In the genomic region with DNA sequence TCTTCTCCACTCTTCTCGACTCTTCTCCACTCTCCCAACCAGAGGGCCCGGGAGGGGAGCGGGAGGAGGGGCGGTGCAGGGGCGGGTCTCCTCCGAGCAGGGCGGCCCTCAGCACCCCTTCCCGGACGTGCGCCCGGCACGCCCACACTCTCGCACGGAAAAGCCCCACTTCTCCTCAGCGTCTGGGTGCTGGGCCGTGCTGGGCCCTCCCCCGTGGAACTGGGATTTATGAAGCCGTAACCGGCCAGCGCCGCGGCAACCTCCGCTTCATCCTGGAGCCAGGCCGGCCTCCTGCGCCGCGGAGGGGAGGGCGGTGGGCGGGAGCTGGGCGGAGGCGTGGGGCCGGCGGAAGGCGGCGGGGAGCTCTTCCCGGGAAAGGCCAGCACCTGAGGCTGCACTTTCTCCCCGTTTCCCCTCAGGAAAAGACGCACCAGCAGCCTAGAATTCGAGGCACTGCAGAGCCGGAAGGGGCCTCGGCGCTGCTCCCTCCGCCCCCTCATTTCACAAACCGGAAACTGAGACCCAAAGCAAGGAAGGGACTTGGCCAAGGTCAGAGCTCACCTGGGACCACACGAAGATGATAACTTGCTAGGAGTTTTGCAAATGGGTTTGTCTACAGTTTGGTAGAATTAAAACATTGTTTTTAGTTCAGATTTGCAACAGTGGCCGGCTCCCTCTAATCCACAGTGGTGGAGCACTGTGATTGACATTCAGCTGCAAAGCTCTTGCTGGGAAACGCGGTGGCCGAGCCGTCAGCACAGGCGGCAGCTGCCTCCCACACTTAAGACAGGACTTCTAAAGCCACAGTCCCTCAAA, we compare ENCODE assay signal across 8 cellular contexts. TPM values are rescaled to one million over a fixed set of nuclear protein-coding genes. Genes with fewer than 3 reads are reported as not detected.
A peak's percentile ranks its signal among the peaks of the same experiment; 100 is the strongest.
DNase-seq lines count a peak whose midpoint lies in the region; ATAC-seq and TF ChIP-seq lines count a peak whose summit lies in the region.

No MANE protein-coding gene starts in this region.

- H3K4me1 Mint-ChIP-seq in IgD-negative memory B cell (peaks cover 5 to 17% (median 10%) of the 10 kb centered on the region in 3 donors), WTC11 (peaks cover 54% of the 10 kb centered on the region)

- peak overlapping the region; percentile 74 for H3K4me3 ChIP-seq in choroid plexus epithelial cell (ENCODE audit: low read depth, low read length)

- DNase-seq in COLO668 (lab: John Stamatoyannopoulos, UW; ENCODE audit: unreplicated experiment) (peak; percentile 70), WTC11 (ENCODE audit: low spot score) (peak; percentile 75), choroid plexus epithelial cell (ENCODE audit: low read depth) (peak; percentile 67), left lobe of liver (ENCODE audit: low spot score) (peak; percentile 60)
- DNase-seq in stimulated activated CD4-positive, alpha-beta T cell treated with anti-CD3 and anti-CD28 coated beads, TNF-alpha, amount 100 ng/mL, for 1 hour (ENCODE audit: low read depth in 3 of 3, low spot score in 1 of 3), result peak in 2 of 3 donors; percentile 24 to 25
- no peak for DNase-seq in NK-92 treated with Interleukin-12 subunit alpha and Interleukin-12 subunit beta, amount 100 ng/mL, for 24 hours (lab: John Stamatoyannopoulos, UW)

- ATAC-seq in GM21447 (IDR thresholded peaks at IDR 0.05; ENCODE audit: unreplicated experiment) (peak; percentile 72), WTC11 (peak; percentile 39), left lobe of liver (peak; percentile 85)

- POLR2A ChIA-PET in WTC11 (lab: Charles Lee), result interaction anchor here (0.6 to 1.3 kb wide), 3 partner anchors 12 to 23 kb away, joined by 3 read pairs; no protein-coding TSS in a partner anchor

- H3K4me3 Mint-ChIP-seq in IgD-negative memory B cell (peak overlapping the region; percentile 87 to 97 (median 92)), WTC11 (peak overlapping the region; percentile 84)

- H3K27ac Mint-ChIP-seq in IgD-negative memory B cell, result peak overlapping the region; percentile 6 to 79 (median 10)
- H3K27ac Mint-ChIP-seq in WTC11, result peak overlapping the region; percentile 94

- H3K9me3 Mint-ChIP-seq in IgD-negative memory B cell (no peaks in the 10 kb centered on the region), WTC11 (no peaks in the 10 kb centered on the region)

- peaks cover 8% of the 10 kb centered on the region for H3K27me3 Mint-ChIP-seq in IgD-negative memory B cell
- H3K27me3 Mint-ChIP-seq in WTC11 (ENCODE audit: low read depth), result peaks cover 3% of the 10 kb centered on the region

- H3K36me3 Mint-ChIP-seq in IgD-negative memory B cell, result no peaks in the 10 kb centered on the region
- H3K36me3 Mint-ChIP-seq in WTC11, result no peaks in the 10 kb centered on the region; the same call in 1 of the 2 replicates

- TF ChIP-seq CTCF in WTC11 (IDR thresholded peaks at IDR 0.05), result no peak
- no peak for TF ChIP-seq CTCF in choroid plexus epithelial cell (conservative IDR thresholded peaks at IDR 0.05; ENCODE audit: low read depth, low read length)

- CTCF ChIA-PET in WTC11 (lab: Charles Lee), result interaction anchor here (0.7 to 2.9 kb wide), 15 partner anchors 9 to 109 kb away, joined by 3 to 30 read pairs (median 4); partner anchors contain the start of gene JAM3

TF ChIP-seq in WTC11, 78 proteins besides CTCF, POLR2A, EP300 and RAD21 (continues in another document):
- TF ChIP-seq GABPB1 (CRISPR knock-in tag; IDR thresholded peaks at IDR 0.05) (no peak), ZNF121 (CRISPR knock-in tag; IDR thresholded peaks at IDR 0.05) (no peak), TCF7 (CRISPR knock-in tag; IDR thresholded peaks at IDR 0.05; ENCODE audit: low read depth) (no peak), NFE2L1 (CRISPR knock-in tag; IDR thresholded peaks at IDR 0.05) (no peak), ZNF423 (CRISPR knock-in tag; IDR thresholded peaks at IDR 0.05) (no peak), FOXJ3 (CRISPR knock-in tag; IDR thresholded peaks at IDR 0.05; ENCODE audit: borderline replicate concordance) (no peak), RORB (CRISPR knock-in tag; IDR thresholded peaks at IDR 0.05) (no peak), OVOL2 (CRISPR knock-in tag; IDR thresholded peaks at IDR 0.05; ENCODE audit: borderline replicate concordance) (no peak), TP53 (CRISPR knock-in tag; IDR thresholded peaks at IDR 0.05) (no peak), FOXP1 (CRISPR knock-in tag; IDR thresholded peaks at IDR 0.05; ENCODE audit: borderline replicate concordance) (no peak), JUN (CRISPR knock-in tag; IDR thresholded peaks at IDR 0.05) (no peak), NR1H2 (CRISPR knock-in tag; IDR thresholded peaks at IDR 0.05) (no peak)
- TF ChIP-seq, protein P1, sequence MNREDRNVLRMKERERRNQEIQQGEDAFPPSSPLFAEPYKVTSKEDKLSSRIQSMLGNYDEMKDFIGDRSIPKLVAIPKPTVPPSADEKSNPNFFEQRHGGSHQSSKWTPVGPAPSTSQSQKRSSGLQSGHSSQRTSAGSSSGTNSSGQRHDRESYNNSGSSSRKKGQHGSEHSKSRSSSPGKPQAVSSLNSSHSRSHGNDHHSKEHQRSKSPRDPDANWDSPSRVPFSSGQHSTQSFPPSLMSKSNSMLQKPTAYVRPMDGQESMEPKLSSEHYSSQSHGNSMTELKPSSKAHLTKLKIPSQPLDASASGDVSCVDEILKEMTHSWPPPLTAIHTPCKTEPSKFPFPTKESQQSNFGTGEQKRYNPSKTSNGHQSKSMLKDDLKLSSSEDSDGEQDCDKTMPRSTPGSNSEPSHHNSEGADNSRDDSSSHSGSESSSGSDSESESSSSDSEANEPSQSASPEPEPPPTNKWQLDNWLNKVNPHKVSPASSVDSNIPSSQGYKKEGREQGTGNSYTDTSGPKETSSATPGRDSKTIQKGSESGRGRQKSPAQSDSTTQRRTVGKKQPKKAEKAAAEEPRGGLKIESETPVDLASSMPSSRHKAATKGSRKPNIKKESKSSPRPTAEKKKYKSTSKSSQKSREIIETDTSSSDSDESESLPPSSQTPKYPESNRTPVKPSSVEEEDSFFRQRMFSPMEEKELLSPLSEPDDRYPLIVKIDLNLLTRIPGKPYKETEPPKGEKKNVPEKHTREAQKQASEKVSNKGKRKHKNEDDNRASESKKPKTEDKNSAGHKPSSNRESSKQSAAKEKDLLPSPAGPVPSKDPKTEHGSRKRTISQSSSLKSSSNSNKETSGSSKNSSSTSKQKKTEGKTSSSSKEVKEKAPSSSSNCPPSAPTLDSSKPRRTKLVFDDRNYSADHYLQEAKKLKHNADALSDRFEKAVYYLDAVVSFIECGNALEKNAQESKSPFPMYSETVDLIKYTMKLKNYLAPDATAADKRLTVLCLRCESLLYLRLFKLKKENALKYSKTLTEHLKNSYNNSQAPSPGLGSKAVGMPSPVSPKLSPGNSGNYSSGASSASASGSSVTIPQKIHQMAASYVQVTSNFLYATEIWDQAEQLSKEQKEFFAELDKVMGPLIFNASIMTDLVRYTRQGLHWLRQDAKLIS (CRISPR knock-in tag; IDR thresholded peaks at IDR 0.05; ENCODE audit: borderline replicate concordance), result no peak
- TF ChIP-seq, protein P2, sequence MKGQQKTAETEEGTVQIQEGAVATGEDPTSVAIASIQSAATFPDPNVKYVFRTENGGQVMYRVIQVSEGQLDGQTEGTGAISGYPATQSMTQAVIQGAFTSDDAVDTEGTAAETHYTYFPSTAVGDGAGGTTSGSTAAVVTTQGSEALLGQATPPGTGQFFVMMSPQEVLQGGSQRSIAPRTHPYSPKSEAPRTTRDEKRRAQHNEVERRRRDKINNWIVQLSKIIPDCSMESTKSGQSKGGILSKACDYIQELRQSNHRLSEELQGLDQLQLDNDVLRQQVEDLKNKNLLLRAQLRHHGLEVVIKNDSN (CRISPR knock-in tag; IDR thresholded peaks at IDR 0.05), result no peak
- TF ChIP-seq, protein P3, sequence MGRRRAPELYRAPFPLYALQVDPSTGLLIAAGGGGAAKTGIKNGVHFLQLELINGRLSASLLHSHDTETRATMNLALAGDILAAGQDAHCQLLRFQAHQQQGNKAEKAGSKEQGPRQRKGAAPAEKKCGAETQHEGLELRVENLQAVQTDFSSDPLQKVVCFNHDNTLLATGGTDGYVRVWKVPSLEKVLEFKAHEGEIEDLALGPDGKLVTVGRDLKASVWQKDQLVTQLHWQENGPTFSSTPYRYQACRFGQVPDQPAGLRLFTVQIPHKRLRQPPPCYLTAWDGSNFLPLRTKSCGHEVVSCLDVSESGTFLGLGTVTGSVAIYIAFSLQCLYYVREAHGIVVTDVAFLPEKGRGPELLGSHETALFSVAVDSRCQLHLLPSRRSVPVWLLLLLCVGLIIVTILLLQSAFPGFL (CRISPR knock-in tag; IDR thresholded peaks at IDR 0.05; ENCODE audit: borderline replicate concordance), result no peak
- TF ChIP-seq, protein P4, sequence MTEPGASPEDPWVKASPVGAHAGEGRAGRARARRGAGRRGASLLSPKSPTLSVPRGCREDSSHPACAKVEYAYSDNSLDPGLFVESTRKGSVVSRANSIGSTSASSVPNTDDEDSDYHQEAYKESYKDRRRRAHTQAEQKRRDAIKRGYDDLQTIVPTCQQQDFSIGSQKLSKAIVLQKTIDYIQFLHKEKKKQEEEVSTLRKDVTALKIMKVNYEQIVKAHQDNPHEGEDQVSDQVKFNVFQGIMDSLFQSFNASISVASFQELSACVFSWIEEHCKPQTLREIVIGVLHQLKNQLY (CRISPR knock-in tag; IDR thresholded peaks at IDR 0.05), result 0 out of 2 replicates have a peak, but pooled peaks have one; percentile 58
- TF ChIP-seq, protein P5, sequence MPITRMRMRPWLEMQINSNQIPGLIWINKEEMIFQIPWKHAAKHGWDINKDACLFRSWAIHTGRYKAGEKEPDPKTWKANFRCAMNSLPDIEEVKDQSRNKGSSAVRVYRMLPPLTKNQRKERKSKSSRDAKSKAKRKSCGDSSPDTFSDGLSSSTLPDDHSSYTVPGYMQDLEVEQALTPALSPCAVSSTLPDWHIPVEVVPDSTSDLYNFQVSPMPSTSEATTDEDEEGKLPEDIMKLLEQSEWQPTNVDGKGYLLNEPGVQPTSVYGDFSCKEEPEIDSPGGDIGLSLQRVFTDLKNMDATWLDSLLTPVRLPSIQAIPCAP (CRISPR knock-in tag; IDR thresholded peaks at IDR 0.05), result no peak
- TF ChIP-seq, protein P6, sequence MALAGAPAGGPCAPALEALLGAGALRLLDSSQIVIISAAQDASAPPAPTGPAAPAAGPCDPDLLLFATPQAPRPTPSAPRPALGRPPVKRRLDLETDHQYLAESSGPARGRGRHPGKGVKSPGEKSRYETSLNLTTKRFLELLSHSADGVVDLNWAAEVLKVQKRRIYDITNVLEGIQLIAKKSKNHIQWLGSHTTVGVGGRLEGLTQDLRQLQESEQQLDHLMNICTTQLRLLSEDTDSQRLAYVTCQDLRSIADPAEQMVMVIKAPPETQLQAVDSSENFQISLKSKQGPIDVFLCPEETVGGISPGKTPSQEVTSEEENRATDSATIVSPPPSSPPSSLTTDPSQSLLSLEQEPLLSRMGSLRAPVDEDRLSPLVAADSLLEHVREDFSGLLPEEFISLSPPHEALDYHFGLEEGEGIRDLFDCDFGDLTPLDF (CRISPR knock-in tag; IDR thresholded peaks at IDR 0.05), result no peak

RNA-seq across cellular contexts. Expression of gene JAM3, which starts 31.6 kb away (rescaled TPM):
- polyA plus RNA-seq in IgD-negative memory B cell, result 17.6 TPM
- total RNA-seq in WTC11 (2021), result 32.7 to 34.1 TPM (median 32.9 TPM) in 3 replicates
- total RNA-seq in left lobe of liver, result 0.75 TPM

Comparison
In these comparisons a context has a peak if more than half of its experiments do, and no peak if none do; other contexts are left out.
1. RNA of gene JAM3, which starts 31.6 kb away (total RNA-seq): 32.7 to 34.1 TPM in WTC11; 0.75 TPM in left lobe of liver (single experiment); every median in the first group is over 10 times any median in the second.
2. Peak in every context shown above with its lines, with median percentiles within 50 percentile points of each other: ATAC-seq.